ENCODE assay signal across 20 cellular contexts in genomic region chr5:32095261-32095671, GRCh38.
DNase-seq lines count a peak whose midpoint lies in the region; ATAC-seq and TF ChIP-seq lines count a peak whose summit lies in the region.
"Had no signal": no experiment of that assay in that cellular context is flagged by ENCODE, and none has a peak within 500 bp of the region (broad histone marks: within the 10 kb centered on the region; RNA-seq: fewer than 3 reads in every experiment).

No MANE protein-coding gene starts in this region.

- 58 to 76% (median 65%) methylated on average over 7 of the region's 7 CpGs for WGBS in stomach, 5 donors

- no peak for TF ChIP-seq CTCF in chondrocyte (IDR thresholded peaks at IDR 0.05)
- TF ChIP-seq CTCF in lower lobe of right lung (IDR thresholded peaks at IDR 0.05) = no peak
- no peak for TF ChIP-seq CTCF in stomach (IDR thresholded peaks at IDR 0.05)
- no peak for TF ChIP-seq CTCF in uterus (IDR thresholded peaks at IDR 0.05)

- H3K9me3 Mint-ChIP-seq in chondrocyte (ENCODE audit: low read depth) = no peaks in the 10 kb centered on the region
- no peaks in the 10 kb centered on the region for H3K9me3 Mint-ChIP-seq in activated T-helper 1 cell treated with anti-CD3 and anti-CD28 coated beads, Interleukin-12 subunit alpha, Interleukin-12 subunit beta, Interleukin-2, Interleukin-4 antibody, amounts not matched to agents 30 ng/mL and 10 ng/mL and 1 ng/mL, durations not matched to agents 14 hours and 24 hours and 36 hours

- H3K4me3 Mint-ChIP-seq in chondrocyte (ENCODE audit: unreplicated experiment) = no peak overlapping the region
- no peak overlapping the region for H3K4me3 Mint-ChIP-seq in activated T-helper 1 cell treated with anti-CD3 and anti-CD28 coated beads, Interleukin-12 subunit alpha, Interleukin-12 subunit beta, Interleukin-2, Interleukin-4 antibody, amounts not matched to agents 30 ng/mL and 10 ng/mL and 1 ng/mL, durations not matched to agents 14 hours and 24 hours and 36 hours
- H3K4me3 Mint-ChIP-seq: T-helper 17 cell had no signal

- H3K27ac Mint-ChIP-seq in chondrocyte (ENCODE audit: unreplicated experiment) = peak overlapping the region; percentile 66
- no peak overlapping the region for H3K27ac Mint-ChIP-seq in activated T-helper 1 cell treated with anti-CD3 and anti-CD28 coated beads, Interleukin-12 subunit alpha, Interleukin-12 subunit beta, Interleukin-2, Interleukin-4 antibody, amounts not matched to agents 30 ng/mL and 10 ng/mL and 1 ng/mL, durations not matched to agents 14 hours and 24 hours and 36 hours
- H3K27ac Mint-ChIP-seq: T-helper 17 cell had no signal

- no peak for TF ChIP-seq EP300 in stomach (IDR thresholded peaks at IDR 0.05)

- H3K36me3 ChIP-seq in lower lobe of right lung (peaks cover 57% of the 10 kb centered on the region), stomach (peaks cover 0 to 56% (median 37%) of the 10 kb centered on the region in 4 donors), uterus (peaks cover 0 to 2% of the 10 kb centered on the region in 2 donors)

- H3K27ac ChIP-seq in lower lobe of right lung (no peak overlapping the region), stomach (peak overlapping the region in 1 of 5 donors; percentile 16), uterus (peak overlapping the region in 1 of 2 donors; percentile 40)
- H3K27ac ChIP-seq: right lobe of liver had no signal

- no peak overlapping the region for H3K4me3 ChIP-seq in lower lobe of right lung
- H3K4me3 ChIP-seq in stomach = no peak overlapping the region
- no peak overlapping the region for H3K4me3 ChIP-seq in uterus
- H3K4me3 ChIP-seq: right lobe of liver had no signal

- intact Hi-C loops in lower lobe of right lung (cut with DNase I) (no loop called here), stomach (cut with DNase I; ENCODE audit: low total_unique reads) (no loop called here), uterus (cut with DNase I; ENCODE audit: low total_unique reads) (no loop called here)
- intact Hi-C loops in activated T-helper 1 cell treated with anti-CD3 and anti-CD28 coated beads, Interleukin-12 subunit alpha, Interleukin-12 subunit beta, Interleukin-2, Interleukin-4 antibody, amounts not matched to agents 30 ng/mL and 10 ng/mL and 1 ng/mL, durations not matched to agents 14 hours and 24 hours and 36 hours (cut with micrococcal nuclease) = no loop called here

- H3K4me1 ChIP-seq in lower lobe of right lung (peaks cover 22% of the 10 kb centered on the region), stomach (peaks cover 0 to 39% (median 20%) of the 10 kb centered on the region in 4 donors), uterus (no peaks in the 10 kb centered on the region)
- H3K4me1 ChIP-seq: right lobe of liver had no signal

- peaks cover 25% of the 10 kb centered on the region for H3K36me3 Mint-ChIP-seq in chondrocyte (ENCODE audit: low read depth)
- H3K36me3 Mint-ChIP-seq in activated T-helper 1 cell treated with anti-CD3 and anti-CD28 coated beads, Interleukin-12 subunit alpha, Interleukin-12 subunit beta, Interleukin-2, Interleukin-4 antibody, amounts not matched to agents 30 ng/mL and 10 ng/mL and 1 ng/mL, durations not matched to agents 14 hours and 24 hours and 36 hours (ENCODE audit: low read depth) = peaks cover 3% of the 10 kb centered on the region

- no peaks in the 10 kb centered on the region for H3K27me3 Mint-ChIP-seq in chondrocyte (ENCODE audit: low read depth)
- H3K27me3 Mint-ChIP-seq in activated T-helper 1 cell treated with anti-CD3 and anti-CD28 coated beads, Interleukin-12 subunit alpha, Interleukin-12 subunit beta, Interleukin-2, Interleukin-4 antibody, amounts not matched to agents 30 ng/mL and 10 ng/mL and 1 ng/mL, durations not matched to agents 14 hours and 24 hours and 36 hours (ENCODE audit: insufficient read depth) = no peaks in the 10 kb centered on the region
- H3K27me3 Mint-ChIP-seq: T-helper 17 cell had no signal

- ATAC-seq in lower lobe of right lung = peak; percentile 57 to 70
- ATAC-seq: T-helper 17 cell had no signal

- TF ChIP-seq POLR2A in stomach (IDR thresholded peaks at IDR 0.05) = no peak
- TF ChIP-seq POLR2A in uterus (IDR thresholded peaks at IDR 0.05) = no peak

- no peaks in the 10 kb centered on the region for H3K9me3 ChIP-seq in lower lobe of right lung
- H3K9me3 ChIP-seq in stomach = no peaks in the 10 kb centered on the region
- H3K9me3 ChIP-seq in uterus = no peaks in the 10 kb centered on the region
- H3K9me3 ChIP-seq: right lobe of liver had no signal

- peaks cover 40% of the 10 kb centered on the region for H3K4me1 Mint-ChIP-seq in chondrocyte (ENCODE audit: low read depth)
- no peaks in the 10 kb centered on the region for H3K4me1 Mint-ChIP-seq in activated T-helper 1 cell treated with anti-CD3 and anti-CD28 coated beads, Interleukin-12 subunit alpha, Interleukin-12 subunit beta, Interleukin-2, Interleukin-4 antibody, amounts not matched to agents 30 ng/mL and 10 ng/mL and 1 ng/mL, durations not matched to agents 14 hours and 24 hours and 36 hours (ENCODE audit: low read depth)

- no peaks in the 10 kb centered on the region for H3K27me3 ChIP-seq in lower lobe of right lung (ENCODE audit: low read depth)
- no peaks in the 10 kb centered on the region for H3K27me3 ChIP-seq in stomach
- no peaks in the 10 kb centered on the region for H3K27me3 ChIP-seq in uterus
- H3K27me3 ChIP-seq: right lobe of liver had no signal

- DNase-seq in LHCN-M2 (ENCODE audit: low read depth) = peak; percentile 27
- DNase-seq in chondrocyte (ENCODE audit: low spot score) = no peak
- DNase-seq in lower lobe of right lung = no peak
- DNase-seq in stomach = peak; percentile 14
- no peak for DNase-seq in uterus
- DNase-seq in activated T-helper 1 cell treated with anti-CD3 and anti-CD28 coated beads, Interleukin-12 subunit alpha, Interleukin-12 subunit beta, Interleukin-2, Interleukin-4 antibody, amounts not matched to agents 30 ng/mL and 10 ng/mL and 1 ng/mL, durations not matched to agents 14 hours and 24 hours and 36 hours (ENCODE audit: low spot score) = no peak
- DNase-seq in NCI-H1092 treated with DMSO at 0.1 percent for 48 hours (lab: John Stamatoyannopoulos, UW) = no peak
- no peak for DNase-seq in stimulated activated CD4-positive, alpha-beta T cell treated with anti-CD3 and anti-CD28 coated beads, Interleukin-4, amount 100 ng/mL, for 4 hours
- DNase-seq: activated CD4-positive, CD25-positive, alpha-beta regulatory T cell; activated naive CD4-positive, alpha-beta T cell; AML-193; hippocampal formation; KBM-7; kidney; midbrain; NCI-H2081; NCI-H524 treated with DMSO at 0.1 percent for 48 hours; right lobe of liver; stimulated activated CD4-positive, alpha-beta T cell treated with anti-CD3 and anti-CD28 coated beads, Interleukin-2, amount 100 ng/mL, for 24 hours; T-helper 17 cell had no signal

Comparison
In these comparisons a context has a peak if more than half of its experiments do, and no peak if none do; other contexts are left out.
1. DNase-seq: peak in LHCN-M2 (single experiment) and stomach (single experiment); none in chondrocyte (single experiment), lower lobe of right lung (single experiment), uterus (0 of 2), activated T-helper 1 cell treated with anti-CD3 and anti-CD28 coated beads, Interleukin-12 subunit alpha, Interleukin-12 subunit beta, Interleukin-2, Interleukin-4 antibody, amounts not matched to agents 30 ng/mL and 10 ng/mL and 1 ng/mL, durations not matched to agents 14 hours and 24 hours and 36 hours (single experiment), NCI-H1092 treated with DMSO at 0.1 percent for 48 hours (single experiment) and stimulated activated CD4-positive, alpha-beta T cell treated with anti-CD3 and anti-CD28 coated beads, Interleukin-4, amount 100 ng/mL, for 4 hours (0 of 2).